Comparison of ENCODE assay signal across 1 cellular context in the genomic region with DNA sequence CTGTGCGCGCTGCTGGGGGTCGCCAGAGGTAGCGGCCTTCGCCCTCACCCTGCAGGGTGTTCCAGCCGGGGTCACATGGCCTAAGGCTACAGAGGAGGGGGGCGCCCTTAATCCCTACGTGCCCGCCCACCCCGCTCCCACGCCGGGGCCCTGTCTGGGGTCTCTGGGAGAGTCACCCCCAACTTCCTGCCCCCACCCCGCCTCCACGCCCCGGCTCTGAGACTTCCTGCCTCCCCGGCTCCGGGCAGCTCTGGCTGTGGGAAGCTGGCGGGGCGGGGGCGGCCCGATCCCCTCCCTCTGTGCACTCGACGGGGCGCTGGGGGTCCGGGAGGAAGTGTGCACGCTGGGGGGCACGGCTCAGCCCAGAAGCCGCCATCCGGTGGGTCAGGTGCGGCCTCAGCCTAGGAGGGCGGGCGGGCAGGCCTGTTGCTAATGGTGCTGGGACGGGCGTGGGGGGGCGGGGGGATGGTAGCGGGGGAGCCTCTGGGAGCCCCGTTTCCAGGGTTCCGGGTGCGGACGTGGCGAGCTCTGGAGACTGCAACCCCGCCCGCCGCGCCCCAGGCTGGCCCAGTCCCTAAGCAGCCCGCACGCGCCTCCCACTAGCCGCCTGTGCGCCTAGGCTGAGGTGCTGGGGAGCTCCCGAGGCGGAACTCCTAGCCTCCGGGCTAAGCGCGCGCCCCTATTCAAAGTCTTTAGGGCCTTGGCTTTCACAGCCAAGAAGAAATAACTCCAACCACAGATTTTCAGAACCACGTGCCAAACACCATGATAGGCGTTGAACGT.
TF ChIP-seq lines count a peak whose summit lies in the region.

No MANE protein-coding gene starts in this region.

TF ChIP-seq in HCT116, 20 proteins besides CTCF, POLR2A, EP300 and RAD21 (continued from another document):
- no peak for TF ChIP-seq REST (IDR thresholded peaks at IDR 0.05; ENCODE audit: low read depth)
- no peak for TF ChIP-seq ZNF274 (IDR thresholded peaks at IDR 0.05; ENCODE audit: low read depth, low read length)
- TF ChIP-seq, protein P1, sequence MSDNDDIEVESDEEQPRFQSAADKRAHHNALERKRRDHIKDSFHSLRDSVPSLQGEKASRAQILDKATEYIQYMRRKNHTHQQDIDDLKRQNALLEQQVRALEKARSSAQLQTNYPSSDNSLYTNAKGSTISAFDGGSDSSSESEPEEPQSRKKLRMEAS (IDR thresholded peaks at IDR 0.05), result no peak
- no peak for TF ChIP-seq TCF7L2 (IDR thresholded peaks at IDR 0.05; ENCODE audit: borderline replicate concordance, extremely low read depth, insufficient read depth, insufficient read length)
- TF ChIP-seq, protein P2, sequence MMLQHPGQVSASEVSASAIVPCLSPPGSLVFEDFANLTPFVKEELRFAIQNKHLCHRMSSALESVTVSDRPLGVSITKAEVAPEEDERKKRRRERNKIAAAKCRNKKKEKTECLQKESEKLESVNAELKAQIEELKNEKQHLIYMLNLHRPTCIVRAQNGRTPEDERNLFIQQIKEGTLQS (IDR thresholded peaks at IDR 0.05), result no peak
- TF ChIP-seq YY1 (IDR thresholded peaks at IDR 0.05; ENCODE audit: extremely low read depth, insufficient replicate concordance, low read depth, low read length), result no peak
- no peak for TF ChIP-seq SP1 (IDR thresholded peaks at IDR 0.05; ENCODE audit: low read depth)
- no peak for TF ChIP-seq EZH2 (IDR thresholded peaks at IDR 0.05)
- TF ChIP-seq, protein P3, sequence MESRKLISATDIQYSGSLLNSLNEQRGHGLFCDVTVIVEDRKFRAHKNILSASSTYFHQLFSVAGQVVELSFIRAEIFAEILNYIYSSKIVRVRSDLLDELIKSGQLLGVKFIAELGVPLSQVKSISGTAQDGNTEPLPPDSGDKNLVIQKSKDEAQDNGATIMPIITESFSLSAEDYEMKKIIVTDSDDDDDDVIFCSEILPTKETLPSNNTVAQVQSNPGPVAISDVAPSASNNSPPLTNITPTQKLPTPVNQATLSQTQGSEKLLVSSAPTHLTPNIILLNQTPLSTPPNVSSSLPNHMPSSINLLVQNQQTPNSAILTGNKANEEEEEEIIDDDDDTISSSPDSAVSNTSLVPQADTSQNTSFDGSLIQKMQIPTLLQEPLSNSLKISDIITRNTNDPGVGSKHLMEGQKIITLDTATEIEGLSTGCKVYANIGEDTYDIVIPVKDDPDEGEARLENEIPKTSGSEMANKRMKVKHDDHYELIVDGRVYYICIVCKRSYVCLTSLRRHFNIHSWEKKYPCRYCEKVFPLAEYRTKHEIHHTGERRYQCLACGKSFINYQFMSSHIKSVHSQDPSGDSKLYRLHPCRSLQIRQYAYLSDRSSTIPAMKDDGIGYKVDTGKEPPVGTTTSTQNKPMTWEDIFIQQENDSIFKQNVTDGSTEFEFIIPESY (IDR thresholded peaks at IDR 0.05; ENCODE audit: extremely low read depth, insufficient replicate concordance, low read length), result no peak
- TF ChIP-seq EZH2phosphoT487 (IDR thresholded peaks at IDR 0.05; ENCODE audit: borderline replicate concordance), result no peak
- TF ChIP-seq EGR1 (IDR thresholded peaks at IDR 0.05; ENCODE audit: low read depth), result no peak
- no peak for TF ChIP-seq FOSL1 (IDR thresholded peaks at IDR 0.05; ENCODE audit: low read depth)
- no peak for TF ChIP-seq CEBPB (IDR thresholded peaks at IDR 0.05; ENCODE audit: low read depth)
